In genomic region chr4:76095568-76095967, GRCh38 we compare ENCODE assay signal across 29 cellular contexts. TPM values are rescaled to one million over a fixed set of nuclear protein-coding genes. Genes with fewer than 3 reads are reported as not detected.
"Had no signal": no experiment of that assay in that cellular context is flagged by ENCODE, and none has a peak within 500 bp of the region (broad histone marks: within the 10 kb centered on the region; RNA-seq: fewer than 3 reads in every experiment).

No MANE protein-coding gene starts in this region.

- H3K36me3 Mint-ChIP-seq: activated naive CD8-positive, alpha-beta T cell; brain; T-cell had no signal

- DNase-seq: activated CD4-positive, alpha-beta memory T cell treated with anti-CD3 and anti-CD28 coated beads, Interleukin-2, amount 10 ng/mL, durations not matched to agents 7 days and 5 days; activated CD4-positive, alpha-beta T cell treated with anti-CD3 and anti-CD28 coated beads, Interleukin-2, amount 50 U/mL, for 1 hour; activated CD4-positive, CD25-positive, alpha-beta regulatory T cell; activated gamma-delta T cell; activated naive CD4-positive, alpha-beta T cell treated with anti-CD3 and anti-CD28 coated beads for 36 hours; activated T-cell treated with anti-CD3 and anti-CD28 coated beads for 4 hours; activated T-cell treated with anti-CD3 and anti-CD28 coated beads, Interleukin-2, amount 50 U/mL, for 48 hours; amygdala; Kasumi-1; KBM-7; NCI-H1048; NCI-H1417 treated with DMSO at 0.1 percent for 48 hours; NCI-H1694; NCI-H2029; NCI-H2107; NCI-H510A treated with DMSO at 0.1 percent for 48 hours; NCI-H69; PC-3; SIG-M5; T-cell; T-helper 2 cell; T1000 had no signal

- H3K9me3 Mint-ChIP-seq: activated CD4-positive, alpha-beta memory T cell treated with anti-CD3 and anti-CD28 coated beads, Interleukin-2, amount 10 ng/mL, durations not matched to agents 7 days and 5 days; activated naive CD4-positive, alpha-beta T cell treated with anti-CD3 and anti-CD28 coated beads for 36 hours; activated T-helper 17 cell treated with anti-CD3 and anti-CD28 coated beads, Interleukin-2, amount 50 U/mL, for 72 hours; T-cell had no signal

- H3K4me1 Mint-ChIP-seq: activated T-helper 17 cell treated with anti-CD3 and anti-CD28 coated beads, Interleukin-2, amount 50 U/mL, for 72 hours; brain had no signal

- H3K27ac ChIP-seq: VCaP had no signal

- H3K27me3 Mint-ChIP-seq: activated naive CD8-positive, alpha-beta T cell had no signal

- H3K27ac Mint-ChIP-seq: activated CD4-positive, alpha-beta memory T cell treated with anti-CD3 and anti-CD28 coated beads, Interleukin-2, amount 10 ng/mL, durations not matched to agents 7 days and 5 days; activated naive CD4-positive, alpha-beta T cell treated with anti-CD3 and anti-CD28 coated beads for 36 hours; activated naive CD8-positive, alpha-beta T cell; activated T-helper 17 cell treated with anti-CD3 and anti-CD28 coated beads, Interleukin-2, amount 50 U/mL, for 72 hours; T-cell had no signal

- ATAC-seq: activated T-helper 17 cell treated with anti-CD3 and anti-CD28 coated beads, Interleukin-2, amount 50 U/mL, for 72 hours; PC-3; T-cell had no signal

- H3K4me3 Mint-ChIP-seq: activated CD4-positive, alpha-beta memory T cell treated with anti-CD3 and anti-CD28 coated beads, Interleukin-2, amount 10 ng/mL, durations not matched to agents 7 days and 5 days; activated naive CD4-positive, alpha-beta T cell treated with anti-CD3 and anti-CD28 coated beads for 36 hours; activated naive CD8-positive, alpha-beta T cell; activated T-helper 17 cell treated with anti-CD3 and anti-CD28 coated beads, Interleukin-2, amount 50 U/mL, for 72 hours; brain; T-cell had no signal

RNA-seq across cellular contexts. Expression of gene ART3, which starts 21.1 kb away (rescaled TPM):
- total RNA-seq: activated CD8-positive, alpha-beta memory T cell treated with anti-CD3 and anti-CD28 coated beads for 36 hours; activated naive CD4-positive, alpha-beta T cell treated with anti-CD3 and anti-CD28 coated beads for 36 hours; astrocyte; cerebellum; PC-3; T-cell had no signal

RNA-seq across cellular contexts. Expression of gene CXCL11, which starts 59.7 kb away (rescaled TPM):
- total RNA-seq: activated naive CD4-positive, alpha-beta T cell treated with anti-CD3 and anti-CD28 coated beads for 36 hours; activated T-helper 17 cell treated with anti-CD3 and anti-CD28 coated beads, Interleukin-2, amount 50 U/mL, for 72 hours; cerebellum; PC-3; T-cell had no signal
